8 cellular contexts compared by ENCODE assay signal in the genomic region with DNA sequence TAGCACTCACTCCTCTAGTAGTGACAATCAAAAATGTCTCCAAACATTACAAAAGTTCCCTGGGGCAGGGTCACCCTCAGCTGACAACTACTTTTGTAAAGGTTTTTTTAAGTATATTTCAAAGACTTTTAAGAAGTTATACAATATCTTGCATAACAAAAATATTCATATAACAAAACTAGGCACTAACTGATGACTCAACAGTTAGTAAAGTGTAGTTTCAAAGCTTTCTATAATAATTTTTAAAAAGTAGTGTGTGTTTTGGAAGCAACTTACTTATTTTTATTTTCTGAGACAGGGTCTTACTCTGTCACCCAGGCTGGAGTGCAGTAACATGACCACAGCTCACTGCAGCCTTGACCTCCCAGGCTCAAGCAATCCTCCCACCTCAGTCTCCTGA.
"Had no signal": no experiment of that assay in that cellular context is flagged by ENCODE, and none has a peak within 500 bp of the region (broad histone marks: within the 10 kb centered on the region; RNA-seq: fewer than 3 reads in every experiment).

No MANE protein-coding gene starts in this region.

- ATAC-seq: GM12878 had no signal

- H3K4me3 ChIP-seq: GM12878 had no signal

- FAIRE-seq: G401.6, GM12878, GM12891, GM12892, GM18507, GM19239 had no signal

- DNase-seq: GDM1, GF-D8 had no signal
